8 cellular contexts compared by ENCODE assay signal in genomic region chr2:183125659-183126341, GRCh38. TPM values are rescaled to one million over a fixed set of nuclear protein-coding genes. Genes with fewer than 3 reads are reported as not detected.
DNase-seq lines count a peak whose midpoint lies in the region; ATAC-seq, FAIRE-seq and TF ChIP-seq lines count a peak whose summit lies in the region.

No MANE protein-coding gene starts in this region.

- H3K9me3 Mint-ChIP-seq in activated CD8-positive, alpha-beta T cell treated with anti-CD3 and anti-CD28 coated beads for 36 hours = no peaks in the 10 kb centered on the region

- H3K27me3 ChIP-seq in right lobe of liver = no peaks in the 10 kb centered on the region

- H3K4me1 ChIP-seq in right lobe of liver = peaks cover 0 to 16% (median 0%) of the 10 kb centered on the region in 4 donors

- peaks cover 31% of the 10 kb centered on the region for H3K36me3 Mint-ChIP-seq in activated CD8-positive, alpha-beta T cell treated with anti-CD3 and anti-CD28 coated beads for 36 hours (ENCODE audit: low read depth)

- no peaks in the 10 kb centered on the region for H3K9me3 ChIP-seq in right lobe of liver

- 72% methylated on average over 11 of the region's 11 CpGs for WGBS in right lobe of liver (ENCODE audit: insufficient coverage, low coverage, low lambda C conversion rate, missing lambda C conversion rate)

- peak overlapping the region in 2 of 3 donors; percentile 60 to 82 for H3K4me3 ChIP-seq in right lobe of liver

- H3K4me1 Mint-ChIP-seq in activated CD8-positive, alpha-beta T cell treated with anti-CD3 and anti-CD28 coated beads for 36 hours (ENCODE audit: low read depth) = peaks cover 32% of the 10 kb centered on the region

- TF ChIP-seq CTCF in C4-2B (conservative IDR thresholded peaks at IDR 0.05) (no peak), right lobe of liver (IDR thresholded peaks at IDR 0.05) (no peak)
- TF ChIP-seq CTCF in activated CD8-positive, alpha-beta T cell treated with anti-CD3 and anti-CD28 coated beads for 36 hours (IDR thresholded peaks at IDR 0.05) = no peak

- H3K27me3 Mint-ChIP-seq in activated CD8-positive, alpha-beta T cell treated with anti-CD3 and anti-CD28 coated beads for 36 hours = peaks cover 4% of the 10 kb centered on the region

- H3K27ac Mint-ChIP-seq in activated CD8-positive, alpha-beta T cell treated with anti-CD3 and anti-CD28 coated beads for 36 hours = peak overlapping the region; percentile 61

- no peak for TF ChIP-seq POLR2A in right lobe of liver (IDR thresholded peaks at IDR 0.05)

- no peak for FAIRE-seq in urothelium cell line (lab: Jason Lieb, UNC)

- CTCF ChIA-PET in HEK293T (lab: Yijun Ruan, JAX) = interaction anchor here (0.6 kb wide), 1 partner anchor 15 kb away, joined by 3 read pairs; no protein-coding TSS in a partner anchor
- CTCF ChIA-PET in activated CD8-positive, alpha-beta T cell treated with anti-CD3 and anti-CD28 coated beads for 36 hours (lab: Charles Lee) = interaction anchor here (0.8 kb wide), 1 partner anchor 109 kb away, joined by 3 read pairs; no protein-coding TSS in a partner anchor

- H3K27ac ChIP-seq in C4-2B (peak overlapping the region; percentile 31), right lobe of liver (no peak overlapping the region)

- DNase-seq in HEK293T (ENCODE audit: extremely low spot score) = no peak
- no peak for DNase-seq in activated CD8-positive, alpha-beta T cell treated with anti-CD3 and anti-CD28 coated beads for 36 hours
- DNase-seq in right lobe of liver = no peak
- no peak for DNase-seq in NCI-H187 (lab: John Stamatoyannopoulos, UW)
- DNase-seq in urothelium cell line (ENCODE audit: low spot score) = no peak

- POLR2A ChIA-PET in HEK293T (lab: Yijun Ruan, JAX) = interaction anchor here (1.1 to 2.6 kb wide), 2 partner anchors 38 to 46 kb away, joined by 5 to 29 read pairs; partner anchors contain the start of gene DUSP19
- POLR2A ChIA-PET in activated CD8-positive, alpha-beta T cell treated with anti-CD3 and anti-CD28 coated beads for 36 hours (lab: Charles Lee) = interaction anchor here (1.0 to 1.4 kb wide), 3 partner anchors 50 to 88 kb away, joined by 3 read pairs; partner anchors contain the start of gene NCKAP1

- ATAC-seq in activated CD8-positive, alpha-beta T cell treated with anti-CD3 and anti-CD28 coated beads for 36 hours = no peak
- ATAC-seq in right lobe of liver (no peak), GM18519 (IDR thresholded peaks at IDR 0.05; ENCODE audit: low FRiP score, unreplicated experiment) (no peak), GM19023 (IDR thresholded peaks at IDR 0.05; ENCODE audit: unreplicated experiment) (no peak)

- peak overlapping the region; percentile 91 for H3K4me3 Mint-ChIP-seq in activated CD8-positive, alpha-beta T cell treated with anti-CD3 and anti-CD28 coated beads for 36 hours

- H3K36me3 ChIP-seq in right lobe of liver = peaks cover 0 to 7% (median 0%) of the 10 kb centered on the region in 4 donors

- intact Hi-C loops in activated CD8-positive, alpha-beta T cell treated with anti-CD3 and anti-CD28 coated beads for 36 hours (cut with micrococcal nuclease) = no loop called here
- intact Hi-C loops in right lobe of liver (cut with DNase I) = no loop called here

TF ChIP-seq in HEK293T, 16 proteins besides CTCF, POLR2A, EP300 and RAD21:
- TF ChIP-seq LEF1 (IDR thresholded peaks at IDR 0.05; ENCODE audit: borderline replicate concordance) (no peak), FOXM1 (IDR thresholded peaks at IDR 0.05; ENCODE audit: borderline replicate concordance) (no peak), SUZ12 (IDR thresholded peaks at IDR 0.05) (no peak)
- TF ChIP-seq, protein P1, sequence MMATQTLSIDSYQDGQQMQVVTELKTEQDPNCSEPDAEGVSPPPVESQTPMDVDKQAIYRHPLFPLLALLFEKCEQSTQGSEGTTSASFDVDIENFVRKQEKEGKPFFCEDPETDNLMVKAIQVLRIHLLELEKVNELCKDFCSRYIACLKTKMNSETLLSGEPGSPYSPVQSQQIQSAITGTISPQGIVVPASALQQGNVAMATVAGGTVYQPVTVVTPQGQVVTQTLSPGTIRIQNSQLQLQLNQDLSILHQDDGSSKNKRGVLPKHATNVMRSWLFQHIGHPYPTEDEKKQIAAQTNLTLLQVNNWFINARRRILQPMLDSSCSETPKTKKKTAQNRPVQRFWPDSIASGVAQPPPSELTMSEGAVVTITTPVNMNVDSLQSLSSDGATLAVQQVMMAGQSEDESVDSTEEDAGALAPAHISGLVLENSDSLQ (IDR thresholded peaks at IDR 0.05) = peak; percentile 48

RNA-seq across cellular contexts. Expression of gene NUP35, which starts 1.6 kb away (rescaled TPM):
- total RNA-seq in activated CD8-positive, alpha-beta T cell treated with anti-CD3 and anti-CD28 coated beads for 36 hours = 10 to 100 TPM; 25.1 to 27.1 TPM
- total RNA-seq in right lobe of liver = 10 to 100 TPM in 4 of 6 experiments, 1 to 10 TPM in 2; 8.7 to 12.9 (median 11.2) TPM

RNA-seq across cellular contexts. Expression of gene DUSP19, which starts 47.3 kb away (rescaled TPM):
- 1 to 10 TPM; 2.1 to 2.3 TPM for total RNA-seq in activated CD8-positive, alpha-beta T cell treated with anti-CD3 and anti-CD28 coated beads for 36 hours
- 1 to 10 TPM in 3 of 6 experiments, under 1 TPM in 3; 0.37 to 1.5 (median 0.78) TPM for total RNA-seq in right lobe of liver
